Comparison of ENCODE assay signal across 16 cellular contexts in the genomic region with DNA sequence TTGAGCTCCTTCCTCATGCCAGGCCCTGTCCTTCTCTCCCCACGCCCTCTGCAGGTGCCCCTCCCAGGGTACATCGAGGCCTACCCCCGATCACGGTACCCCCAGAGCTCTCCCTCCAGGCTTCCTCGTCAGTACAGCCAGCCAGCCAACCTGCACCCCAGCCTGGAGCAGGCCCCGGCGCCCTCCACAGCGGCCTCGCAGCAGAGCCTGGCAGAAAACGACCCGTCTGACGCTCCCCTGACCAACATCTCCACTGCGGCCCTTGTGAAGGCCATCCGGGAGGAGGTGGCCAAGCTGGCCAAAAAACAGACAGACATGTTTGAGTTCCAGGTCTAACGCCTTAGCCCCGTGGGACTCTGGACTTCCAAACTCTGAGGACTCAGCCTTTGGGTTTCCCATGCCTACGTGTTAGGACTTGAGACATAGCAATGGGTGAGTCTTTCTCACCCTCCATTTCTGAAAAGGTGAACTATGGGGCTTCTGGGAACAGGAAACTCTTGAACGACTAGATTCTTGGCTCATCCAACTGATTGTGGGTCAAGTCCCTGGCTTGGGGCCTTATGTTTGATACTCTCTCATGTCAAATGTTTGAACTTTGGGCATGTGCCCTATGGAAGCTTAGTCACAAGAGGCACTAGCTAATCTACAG. TPM values are rescaled to one million over a fixed set of nuclear protein-coding genes. Genes with fewer than 3 reads are reported as not detected.
"Had no signal": no experiment of that assay in that cellular context is flagged by ENCODE, and none has a peak within 500 bp of the region (broad histone marks: within the 10 kb centered on the region; RNA-seq: fewer than 3 reads in every experiment).

No MANE protein-coding gene starts in this region.

- H3K27me3 Mint-ChIP-seq: progenitor cell of endocrine pancreas had no signal

- H3K36me3 Mint-ChIP-seq: activated naive CD8-positive, alpha-beta T cell; naive B cell had no signal

- H3K79me2 ChIP-seq: hepatocyte had no signal

- H3K9me3 ChIP-seq: lower lobe of right lung, suprapubic skin, upper lobe of left lung had no signal

- H3K4me1 Mint-ChIP-seq: naive B cell had no signal

- H3K9me3 Mint-ChIP-seq: naive B cell; T-helper 2 cell treated with Interferon-gamma antibody and Interleukin-4, amounts not matched to agents 5 μg/mL and 100 μg/mL, for 36 hours had no signal

- H3K36me3 ChIP-seq: cardiac muscle cell, lower lobe of right lung, suprapubic skin, upper lobe of left lung had no signal

- H3K4me3 Mint-ChIP-seq: activated naive CD8-positive, alpha-beta T cell; naive B cell; T-helper 2 cell treated with Interferon-gamma antibody and Interleukin-4, amounts not matched to agents 5 μg/mL and 100 μg/mL, for 36 hours had no signal

- H3K27ac Mint-ChIP-seq: activated naive CD8-positive, alpha-beta T cell; naive B cell; progenitor cell of endocrine pancreas; T-helper 2 cell treated with Interferon-gamma antibody and Interleukin-4, amounts not matched to agents 5 μg/mL and 100 μg/mL, for 36 hours had no signal

- H3K27me3 ChIP-seq: cardiac muscle cell, hepatocyte, suprapubic skin, upper lobe of left lung had no signal

- DNase-seq: activated CD4-positive, alpha-beta T cell treated with anti-CD3 and anti-CD28 coated beads, Interleukin-2, amount 50 U/mL, for 48 hours; activated gamma-delta T cell; activated T-cell treated with anti-CD3 and anti-CD28 coated beads, Interleukin-2, amount 50 U/mL, for 48 hours; anterior cingulate cortex; left cardiac atrium; lower lobe of right lung; naive B cell; stimulated activated naive CD4-positive, alpha-beta T cell treated with Interleukin-2 at 50 U/mL for 16 hours had no signal

- H3K27ac ChIP-seq: cardiac muscle cell, hepatocyte, lower lobe of right lung, suprapubic skin, upper lobe of left lung had no signal

- ATAC-seq: left cardiac atrium, lower lobe of right lung, sciatic nerve had no signal

- H3K4me3 ChIP-seq: cardiac muscle cell, hepatocyte, lower lobe of right lung, suprapubic skin, upper lobe of left lung had no signal

- H3K4me1 ChIP-seq: lower lobe of right lung, upper lobe of left lung had no signal

- H2AFZ ChIP-seq: hepatocyte had no signal

- H3K4me2 ChIP-seq: hepatocyte had no signal

RNA-seq across cellular contexts. Expression of a gene that starts 32.7 kb away (rescaled TPM):
- total RNA-seq: cardiac muscle cell, hepatocyte, lower lobe of right lung, sciatic nerve, suprapubic skin had no signal
- polyA plus RNA-seq: hepatocyte had no signal
